In genomic region chr10:84172435-84173356, GRCh38 we compare ENCODE assay signal across 11 cellular contexts. TPM values are rescaled to one million over a fixed set of nuclear protein-coding genes. Genes with fewer than 3 reads are reported as not detected.
DNase-seq lines count a peak whose midpoint lies in the region; ATAC-seq and TF ChIP-seq lines count a peak whose summit lies in the region.
"Had no signal": no experiment of that assay in that cellular context is flagged by ENCODE, and none has a peak within 500 bp of the region (broad histone marks: within the 10 kb centered on the region; RNA-seq: fewer than 3 reads in every experiment).

No MANE protein-coding gene starts in this region.

- H3K9me3 Mint-ChIP-seq in type B pancreatic cell = no peaks in the 10 kb centered on the region
- H3K9me3 Mint-ChIP-seq in CD14-positive monocyte = peaks cover 0 to 8% (median 2%) of the 10 kb centered on the region in 7 donors

- TF ChIP-seq CTCF in colonic mucosa (IDR thresholded peaks at IDR 0.05) (no peak), type B pancreatic cell (conservative IDR thresholded peaks at IDR 0.05) (no peak), CD14-positive monocyte (IDR thresholded peaks at IDR 0.05) (no peak)

- H3K36me3 Mint-ChIP-seq in type B pancreatic cell (no peaks in the 10 kb centered on the region), CD14-positive monocyte (no peaks in the 10 kb centered on the region)

- no peaks in the 10 kb centered on the region for H3K9me3 ChIP-seq in colonic mucosa
- H3K9me3 ChIP-seq: suprapubic skin had no signal

- no peaks in the 10 kb centered on the region for H3K27me3 ChIP-seq in colonic mucosa
- H3K27me3 ChIP-seq: suprapubic skin had no signal

- DNase-seq in Caki2 (ENCODE audit: low read depth) (peak; percentile 34), colonic mucosa (peak; percentile 70), NCI-H524 treated with DMSO at 0.1 percent for 48 hours (lab: John Stamatoyannopoulos, UW) (no peak), type B pancreatic cell (ENCODE audit: extremely low spot score, unreplicated experiment) (no peak), CD14-positive monocyte (ENCODE audit: low spot score) (no peak)
- no peak for DNase-seq in stimulated activated naive CD4-positive, alpha-beta T cell (lab: John Stamatoyannopoulos, UW)
- DNase-seq: NCI-H1048 had no signal

- peak overlapping the region; percentile 13 to 96 for H3K9ac ChIP-seq in colonic mucosa (ENCODE audit: low read depth in 2 of 2, low read length in 2 of 2)

- no peak overlapping the region for H3K4me3 ChIP-seq in colonic mucosa
- H3K4me3 ChIP-seq: skin epidermis, suprapubic skin had no signal

- H3K4me1 Mint-ChIP-seq in type B pancreatic cell (ENCODE audit: unreplicated experiment) = no peaks in the 10 kb centered on the region
- peaks cover 8% of the 10 kb centered on the region for H3K4me1 Mint-ChIP-seq in CD14-positive monocyte

- peak; percentile 68 for ATAC-seq in GM19395 (IDR thresholded peaks at IDR 0.05; ENCODE audit: unreplicated experiment)
- peak; percentile 47 for ATAC-seq in HG02981 (IDR thresholded peaks at IDR 0.05; ENCODE audit: unreplicated experiment)

- no peaks in the 10 kb centered on the region for H3K27me3 Mint-ChIP-seq in type B pancreatic cell
- H3K27me3 Mint-ChIP-seq in CD14-positive monocyte (ENCODE audit: low read depth in 3 of 3) = peaks cover 0 to 2% (median 0%) of the 10 kb centered on the region in 3 donors

- H3K4me3 Mint-ChIP-seq in type B pancreatic cell (no peak overlapping the region), CD14-positive monocyte (no peak overlapping the region)

- in situ Hi-C loops in Caki2 (cut with HindIII; ENCODE audit: low pct_unique_long_range_greater_than_20kb, low sequenced_read_pairs) = no loop called here

- no peaks in the 10 kb centered on the region for H3K36me3 ChIP-seq in colonic mucosa
- H3K36me3 ChIP-seq: suprapubic skin had no signal

- peak overlapping the region; percentile 83 for H3K27ac ChIP-seq in colonic mucosa
- H3K27ac ChIP-seq: suprapubic skin had no signal

- H3K27ac Mint-ChIP-seq in type B pancreatic cell (no peak overlapping the region), CD14-positive monocyte (peak overlapping the region in 1 of 7 donors; percentile 42)

- intact Hi-C loops in colonic mucosa (cut with DNase I) (no loop called here), CD14-positive monocyte (cut with micrococcal nuclease) (no loop called here)

- peaks cover 3% of the 10 kb centered on the region for H3K4me1 ChIP-seq in colonic mucosa

RNA-seq across cellular contexts. Expression of gene GPR15LG, which starts 0.9 kb away (rescaled TPM):
- not detected in 2 replicates for total RNA-seq in Caki2 (2014; rRNA removed; shearing (Covaris generic); ENCODE audit: low replicate concordance)
- 100 to 1,000 TPM; 515 to 560 TPM for total RNA-seq in colonic mucosa
- total RNA-seq in type B pancreatic cell (ENCODE audit: low replicate concordance) = 0.70 and 0.98 TPM in 2 replicates
- not detected for polyA plus RNA-seq in CD14-positive monocyte

RNA-seq across cellular contexts. Expression of gene CDHR1, which starts 21.6 kb away (rescaled TPM):
- total RNA-seq in Caki2 (2014; rRNA removed; shearing (Covaris generic); ENCODE audit: low replicate concordance) = 0.64 TPM in 1 of 2 replicates, not detected in the other
- total RNA-seq in colonic mucosa (100 to 1,000 TPM in 1 of 2 donors, 10 to 100 TPM in 1; 99.3 to 105 TPM), type B pancreatic cell (ENCODE audit: low replicate concordance) (0.41 and 0.93 TPM in 2 replicates)
- polyA plus RNA-seq in CD14-positive monocyte = not detected

RNA-seq across cellular contexts. Expression of gene GHITM, which starts 33.4 kb away (rescaled TPM):
- total RNA-seq in Caki2 (2014; rRNA removed; shearing (Covaris generic); ENCODE audit: low replicate concordance) = 204 and 205 TPM in 2 replicates
- total RNA-seq in colonic mucosa (100 to 1,000 TPM; 284 to 404 TPM), type B pancreatic cell (ENCODE audit: low replicate concordance) (114 and 135 TPM in 2 replicates)
- 100 to 1,000 TPM; 312 to 363 TPM for polyA plus RNA-seq in CD14-positive monocyte

RNA-seq across cellular contexts. Expression of gene LRIT2, which starts 52.6 kb away (rescaled TPM):
- not detected in 2 replicates for total RNA-seq in Caki2 (2014; rRNA removed; shearing (Covaris generic); ENCODE audit: low replicate concordance)
- total RNA-seq in colonic mucosa (not detected), type B pancreatic cell (ENCODE audit: low replicate concordance) (not detected in 2 replicates)
- not detected for polyA plus RNA-seq in CD14-positive monocyte
- total RNA-seq: suprapubic skin had no signal

Comparison
In these comparisons a context has a peak if more than half of its experiments do, and no peak if none do; other contexts are left out.
1. DNase-seq: peak in Caki2 (single experiment) and colonic mucosa (single experiment); none in NCI-H524 treated with DMSO at 0.1 percent for 48 hours (single experiment), type B pancreatic cell (single experiment), CD14-positive monocyte (single experiment) and stimulated activated naive CD4-positive, alpha-beta T cell (0 of 6).
2. RNA of gene GPR15LG, which starts 0.9 kb away (total RNA-seq): 515 to 560 TPM in colonic mucosa; 0.70 to 0.98 TPM in type B pancreatic cell and not detected in Caki2; every median in the first group is over 100 times any median in the second.
3. RNA of gene CDHR1, which starts 21.6 kb away (total RNA-seq): 99.3 to 105 TPM in colonic mucosa; 0.41 to 0.93 TPM in type B pancreatic cell and 0.64 TPM in Caki2; every median in the first group is over 10 times any median in the second.